ENCODE assay signal across 33 cellular contexts in genomic region chr17:73257516-73257915, GRCh38. TPM values are rescaled to one million over a fixed set of nuclear protein-coding genes. Genes with fewer than 3 reads are reported as not detected.
"Had no signal": no experiment of that assay in that cellular context is flagged by ENCODE, and none has a peak within 500 bp of the region (broad histone marks: within the 10 kb centered on the region; RNA-seq: fewer than 3 reads in every experiment).

No MANE protein-coding gene starts in this region.

- H3K9me3 ChIP-seq: breast epithelium, esophagus muscularis mucosa, ovary, prostate gland had no signal

- H3K27ac ChIP-seq: breast epithelium, esophagus muscularis mucosa, ovary, prostate gland, WERI-Rb-1 had no signal

- H3K36me3 ChIP-seq: breast epithelium, esophagus muscularis mucosa, ovary, prostate gland, WERI-Rb-1 had no signal

- ATAC-seq: activated CD4-positive, CD25-positive, alpha-beta regulatory T cell treated with anti-CD3 and anti-CD28 coated beads, Interleukin-2, amount 50 U/mL, for 24 hours; activated naive CD8-positive, alpha-beta T cell treated with anti-CD3 and anti-CD28 coated beads, Interleukin-2, amount 50 U/mL, for 24 hours; left ventricle myocardium superior; sciatic nerve; stimulated activated effector memory CD8-positive, alpha-beta T cell treated with anti-CD3 and anti-CD28 coated beads, Interleukin-12 subunit alpha, Interleukin-12 subunit beta, amount 100 ng/mL, for 72 hours; T-helper 17 cell had no signal

- H3K4me3 ChIP-seq: breast epithelium, esophagus muscularis mucosa, ovary, prostate gland had no signal

- H3K27me3 ChIP-seq: breast epithelium, esophagus muscularis mucosa, ovary had no signal

- DNase-seq: activated CD4-positive, alpha-beta T cell treated with anti-CD3 and anti-CD28 coated beads for 48 hours; activated CD4-positive, alpha-beta T cell treated with anti-CD3 and anti-CD28 coated beads, Interleukin-2, amount 50 U/mL, for 48 hours; activated CD8-positive, alpha-beta memory T cell treated with anti-CD3 and anti-CD28 coated beads for 24 hours; activated effector memory CD4-positive, alpha-beta T cell treated with Interleukin-2 at 50 U/mL for 16 hours; activated naive CD4-positive, alpha-beta T cell treated with anti-CD3 and anti-CD28 coated beads, Interleukin-2, amount 10 ng/mL, durations not matched to agents 7 days and 5 days; activated naive CD8-positive, alpha-beta T cell treated with anti-CD3 and anti-CD28 coated beads, Interleukin-2, amount 50 U/mL, for 24 hours; amygdala; central memory CD4-positive, alpha-beta T cell; dermis blood vessel endothelial cell; effector CD4-positive, alpha-beta T cell; foreskin melanocyte; glutamatergic neuron; left ventricle myocardium superior; nephron progenitor cell; ovary; retina; small intestine; stimulated activated CD4-positive, alpha-beta T cell treated with anti-CD3 and anti-CD28 coated beads, Interleukin-4, amount 100 ng/mL, for 24 hours; T-helper 17 cell; T1000; WERI-Rb-1 had no signal

- FAIRE-seq: islet of Langerhans, small intestine had no signal

RNA-seq across cellular contexts. Expression of gene CPSF4L, which starts 4.2 kb away (rescaled TPM):
- total RNA-seq: dermis blood vessel endothelial cell, esophagus muscularis mucosa, left ventricle myocardium superior, lung microvascular endothelial cell, mucosa of gallbladder, prostate gland, sciatic nerve, subcutaneous adipose tissue, T-helper 17 cell, ureter had no signal
- polyA plus RNA-seq: ovary, small intestine, thymus had no signal
